In the genomic region with DNA sequence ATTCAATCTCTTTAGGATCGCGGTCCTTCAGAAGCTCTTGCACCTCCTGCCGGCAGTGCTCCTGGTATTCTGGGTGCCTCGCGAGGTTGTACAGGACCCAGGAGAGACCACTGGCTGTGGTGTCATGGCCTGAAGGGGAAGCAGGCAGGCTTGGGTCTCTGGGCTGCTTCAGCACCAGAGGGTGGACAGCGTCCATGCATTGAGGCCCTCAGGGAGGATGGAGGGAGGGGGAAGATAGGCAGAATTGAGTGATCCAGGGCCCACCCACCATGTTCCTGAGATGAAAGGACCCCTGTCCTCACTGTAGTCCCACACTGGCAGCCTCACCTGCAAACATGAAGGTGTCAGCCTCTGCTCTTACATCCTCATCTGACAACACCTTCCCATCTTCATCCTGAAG, we compare ENCODE assay signal across 1 cellular context.
TF ChIP-seq lines count a peak whose summit lies in the region.

No MANE protein-coding gene starts in this region.

TF ChIP-seq in WTC11, 78 proteins besides CTCF, POLR2A, EP300 and RAD21 (continued from another document):
- TF ChIP-seq, protein P1, sequence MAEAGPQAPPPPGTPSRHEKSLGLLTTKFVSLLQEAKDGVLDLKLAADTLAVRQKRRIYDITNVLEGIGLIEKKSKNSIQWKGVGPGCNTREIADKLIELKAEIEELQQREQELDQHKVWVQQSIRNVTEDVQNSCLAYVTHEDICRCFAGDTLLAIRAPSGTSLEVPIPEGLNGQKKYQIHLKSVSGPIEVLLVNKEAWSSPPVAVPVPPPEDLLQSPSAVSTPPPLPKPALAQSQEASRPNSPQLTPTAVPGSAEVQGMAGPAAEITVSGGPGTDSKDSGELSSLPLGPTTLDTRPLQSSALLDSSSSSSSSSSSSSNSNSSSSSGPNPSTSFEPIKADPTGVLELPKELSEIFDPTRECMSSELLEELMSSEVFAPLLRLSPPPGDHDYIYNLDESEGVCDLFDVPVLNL (CRISPR knock-in tag; IDR thresholded peaks at IDR 0.05; ENCODE audit: borderline replicate concordance, low read depth): no peak
- no peak for TF ChIP-seq GABPB1 (CRISPR knock-in tag; IDR thresholded peaks at IDR 0.05)
- no peak for TF ChIP-seq FOXP1 (CRISPR knock-in tag; IDR thresholded peaks at IDR 0.05; ENCODE audit: borderline replicate concordance)
- TF ChIP-seq, protein P2, sequence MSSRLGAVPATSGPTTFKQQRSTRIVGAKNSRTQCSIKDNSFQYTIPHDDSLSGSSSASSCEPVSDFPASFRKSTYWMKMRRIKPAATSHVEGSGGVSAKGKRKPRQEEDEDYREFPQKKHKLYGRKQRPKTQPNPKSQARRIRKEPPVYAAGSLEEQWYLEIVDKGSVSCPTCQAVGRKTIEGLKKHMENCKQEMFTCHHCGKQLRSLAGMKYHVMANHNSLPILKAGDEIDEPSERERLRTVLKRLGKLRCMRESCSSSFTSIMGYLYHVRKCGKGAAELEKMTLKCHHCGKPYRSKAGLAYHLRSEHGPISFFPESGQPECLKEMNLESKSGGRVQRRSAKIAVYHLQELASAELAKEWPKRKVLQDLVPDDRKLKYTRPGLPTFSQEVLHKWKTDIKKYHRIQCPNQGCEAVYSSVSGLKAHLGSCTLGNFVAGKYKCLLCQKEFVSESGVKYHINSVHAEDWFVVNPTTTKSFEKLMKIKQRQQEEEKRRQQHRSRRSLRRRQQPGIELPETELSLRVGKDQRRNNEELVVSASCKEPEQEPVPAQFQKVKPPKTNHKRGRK (CRISPR knock-in tag; IDR thresholded peaks at IDR 0.05; ENCODE audit: borderline replicate concordance): no peak
- TF ChIP-seq IRF2 (CRISPR knock-in tag; IDR thresholded peaks at IDR 0.05; ENCODE audit: borderline replicate concordance, low read depth): no peak
- TF ChIP-seq, protein P3, sequence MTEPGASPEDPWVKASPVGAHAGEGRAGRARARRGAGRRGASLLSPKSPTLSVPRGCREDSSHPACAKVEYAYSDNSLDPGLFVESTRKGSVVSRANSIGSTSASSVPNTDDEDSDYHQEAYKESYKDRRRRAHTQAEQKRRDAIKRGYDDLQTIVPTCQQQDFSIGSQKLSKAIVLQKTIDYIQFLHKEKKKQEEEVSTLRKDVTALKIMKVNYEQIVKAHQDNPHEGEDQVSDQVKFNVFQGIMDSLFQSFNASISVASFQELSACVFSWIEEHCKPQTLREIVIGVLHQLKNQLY (CRISPR knock-in tag; IDR thresholded peaks at IDR 0.05): no peak
TF ChIP-seq in WTC11: peak in this region for 0.
